In genomic region chr6:130863415-130864230, GRCh38 we compare ENCODE assay signal across 18 cellular contexts. TPM values are rescaled to one million over a fixed set of nuclear protein-coding genes. Genes with fewer than 3 reads are reported as not detected.
DNase-seq lines count a peak whose midpoint lies in the region; ATAC-seq and TF ChIP-seq lines count a peak whose summit lies in the region.
"Had no signal": no experiment of that assay in that cellular context is flagged by ENCODE, and none has a peak within 500 bp of the region (broad histone marks: within the 10 kb centered on the region; RNA-seq: fewer than 3 reads in every experiment).

No MANE protein-coding gene starts in this region.

- H2AFZ ChIP-seq in GM23338, result no peak overlapping the region
- H2AFZ ChIP-seq: GM23248 had no signal

- peaks cover 23% of the 10 kb centered on the region for H3K4me1 Mint-ChIP-seq in Caco-2 (ENCODE audit: low read depth, unreplicated experiment)
- H3K4me1 Mint-ChIP-seq in GM23338, result peaks cover 21% of the 10 kb centered on the region
- H3K4me1 Mint-ChIP-seq: CD4-positive, alpha-beta memory T cell had no signal

- DNase-seq in Caco-2, result peak in 1 of 2 experiments; percentile 26
- no peak for DNase-seq in GM23338 (ENCODE audit: low spot score)
- no peak for DNase-seq in left colon
- no peak for DNase-seq in mucosa of descending colon
- no peak for DNase-seq in activated gamma-delta T cell (lab: John Stamatoyannopoulos, UW)
- DNase-seq: ACHN; BE2C; CD4-positive, alpha-beta memory T cell; GM23248; H7; IMR-90; KBM-7 had no signal

- H3K27ac Mint-ChIP-seq in Caco-2 (ENCODE audit: unreplicated experiment) (no peak overlapping the region), GM23338 (peak overlapping the region; percentile 51)

- H3K9me3 Mint-ChIP-seq in Caco-2 (ENCODE audit: unreplicated experiment) (no peaks in the 10 kb centered on the region), GM23338 (no peaks in the 10 kb centered on the region)
- H3K9me3 Mint-ChIP-seq: CD4-positive, alpha-beta memory T cell had no signal

- H3K4me3 ChIP-seq in Caco-2 (ENCODE audit: low read depth, low read length), result no peak overlapping the region
- H3K4me3 ChIP-seq in GM23338, result no peak overlapping the region
- no peak overlapping the region for H3K4me3 ChIP-seq in mucosa of descending colon
- H3K4me3 ChIP-seq: GM23248 had no signal

- H3K27me3 ChIP-seq in Caco-2 (replicated peaks; ENCODE audit: control insufficient read depth, insufficient read depth, low read length), result no peaks in the 10 kb centered on the region
- no peaks in the 10 kb centered on the region for H3K27me3 ChIP-seq in GM23338 (ENCODE audit: insufficient read depth)
- H3K27me3 ChIP-seq: BE2C had no signal

- H3K36me3 ChIP-seq in Caco-2 (ENCODE audit: control insufficient read depth, insufficient read depth, low read length), result no peaks in the 10 kb centered on the region
- peaks cover 3% of the 10 kb centered on the region; the same call in 1 of the 2 replicates for H3K36me3 ChIP-seq in GM23338 (ENCODE audit: insufficient read depth)
- no peaks in the 10 kb centered on the region for H3K36me3 ChIP-seq in mucosa of descending colon (ENCODE audit: low read depth)
- H3K36me3 ChIP-seq: BE2C had no signal

- H3F3A ChIP-seq in GM23338 (replicated peaks; ENCODE audit: low read depth), result no peaks in the 10 kb centered on the region

- H3K9me3 ChIP-seq in Caco-2 (no peaks in the 10 kb centered on the region), mucosa of descending colon (no peaks in the 10 kb centered on the region)
- H3K9me3 ChIP-seq: BE2C had no signal

- no peaks in the 10 kb centered on the region for H3K79me2 ChIP-seq in GM23338 (replicated peaks; ENCODE audit: insufficient read depth)

- H3K27me3 Mint-ChIP-seq in Caco-2 (ENCODE audit: insufficient read depth, unreplicated experiment) (no peaks in the 10 kb centered on the region), GM23338 (ENCODE audit: insufficient read depth, low read depth, poor library complexity) (peaks cover 1% of the 10 kb centered on the region)

- CTCF ChIA-PET in Caco-2 (lab: Charles Lee), result interaction anchor here (1.3 kb wide), 1 partner anchor 9 kb away, joined by 4 read pairs; no protein-coding TSS in a partner anchor

- H3K4me3 Mint-ChIP-seq in Caco-2 (ENCODE audit: unreplicated experiment), result peak overlapping the region; percentile 31
- H3K4me3 Mint-ChIP-seq in GM23338, result no peak overlapping the region
- H3K4me3 Mint-ChIP-seq: CD4-positive, alpha-beta memory T cell had no signal

- H3K4me1 ChIP-seq in Caco-2 (peaks cover 29% of the 10 kb centered on the region), GM23338 (ENCODE audit: insufficient read depth) (peaks cover 6% of the 10 kb centered on the region), mucosa of descending colon (ENCODE audit: low read depth) (no peaks in the 10 kb centered on the region)
- H3K4me1 ChIP-seq: BE2C had no signal

- TF ChIP-seq CTCF in Caco-2 (IDR thresholded peaks at IDR 0.05; ENCODE audit: insufficient read depth in 1 of 2, low read depth in 1 of 2, low read length in 1 of 2, severe bottlenecking in 1 of 2, unreplicated experiment in 1 of 2) (no peak), GM23338 (conservative IDR thresholded peaks at IDR 0.05; ENCODE audit: low read depth in 2 of 2) (no peak), mucosa of descending colon (IDR thresholded peaks at IDR 0.05) (no peak)

- no peak overlapping the region for H3K4me2 ChIP-seq in GM23338

- H4K20me1 ChIP-seq in GM23338 (replicated peaks; ENCODE audit: insufficient read depth), result no peaks in the 10 kb centered on the region

- BruUV-seq in Caco-2 (replicated peaks; lab: Mats Ljungman, UMichigan), result no TSS peak

- intact Hi-C loops in Caco-2 (cut with micrococcal nuclease; ENCODE audit: unreplicated experiment) (loop anchor here (1.0 kb wide), 1 partner anchor 9 kb away; no protein-coding TSS in a partner anchor), left colon (cut with DNase I, micrococcal nuclease) (no loop called here), mucosa of descending colon (cut with DNase I, micrococcal nuclease) (no loop called here)

- POLR2A ChIA-PET in Caco-2 (lab: Charles Lee), result no interaction called here

- no peaks in the 10 kb centered on the region for H3K9me2 ChIP-seq in GM23338 (ENCODE audit: insufficient read depth)

- H3K36me3 Mint-ChIP-seq in Caco-2 (ENCODE audit: insufficient read depth, unreplicated experiment) (peaks cover 16% of the 10 kb centered on the region), GM23338 (ENCODE audit: low read depth) (peaks cover 10% of the 10 kb centered on the region; the same call in 2 of the 3 replicates)

- ATAC-seq in GM23338 (no peak), left colon (peak; percentile 78), mucosa of descending colon (peak; percentile 31), HG03095 (IDR thresholded peaks at IDR 0.05; ENCODE audit: unreplicated experiment) (no peak), HG03280 (IDR thresholded peaks at IDR 0.05; ENCODE audit: unreplicated experiment) (no peak), HG02870 (IDR thresholded peaks at IDR 0.05; ENCODE audit: unreplicated experiment) (no peak)

- no peak overlapping the region for H3K27ac ChIP-seq in GM23338 (ENCODE audit: low read depth)
- H3K27ac ChIP-seq: C4-2B, GM23248 had no signal

TF ChIP-seq in GM23338, 12 proteins besides CTCF, POLR2A, EP300 and RAD21:
- TF ChIP-seq REST (IDR thresholded peaks at IDR 0.05; ENCODE audit: unreplicated experiment), result no peak

RNA-seq across cellular contexts. Expression of gene SMLR1, which starts 36.4 kb away (rescaled TPM):
- total RNA-seq in Caco-2 (2022), result 6.9 and 8.4 TPM in 2 replicates
- not detected in 2 replicates for total RNA-seq in GM23338 (2014; rRNA removed; shearing (Covaris generic))
- 0.09 TPM in 1 of 2 replicates, not detected in the other for polyA plus RNA-seq in GM23338 (2016; fragmentation: Nextera tagmentation; extraction: Ambion mirVana)
- total RNA-seq in left colon, result not detected
- not detected for total RNA-seq in mucosa of descending colon
- total RNA-seq: A172; CD4-positive, alpha-beta memory T cell; Daoy; GM23248; H7; IMR-90 had no signal
- polyA plus RNA-seq: CD4-positive, alpha-beta memory T cell; GM23248; IMR-90 had no signal

Comparison
In these comparisons a context has a peak if more than half of its experiments do, and no peak if none do; other contexts are left out.
1. ATAC-seq: peak in left colon (single experiment) and mucosa of descending colon (single experiment); none in GM23338 (single experiment), HG03095 (single experiment), HG03280 (single experiment) and HG02870 (single experiment).